In the genomic region with DNA sequence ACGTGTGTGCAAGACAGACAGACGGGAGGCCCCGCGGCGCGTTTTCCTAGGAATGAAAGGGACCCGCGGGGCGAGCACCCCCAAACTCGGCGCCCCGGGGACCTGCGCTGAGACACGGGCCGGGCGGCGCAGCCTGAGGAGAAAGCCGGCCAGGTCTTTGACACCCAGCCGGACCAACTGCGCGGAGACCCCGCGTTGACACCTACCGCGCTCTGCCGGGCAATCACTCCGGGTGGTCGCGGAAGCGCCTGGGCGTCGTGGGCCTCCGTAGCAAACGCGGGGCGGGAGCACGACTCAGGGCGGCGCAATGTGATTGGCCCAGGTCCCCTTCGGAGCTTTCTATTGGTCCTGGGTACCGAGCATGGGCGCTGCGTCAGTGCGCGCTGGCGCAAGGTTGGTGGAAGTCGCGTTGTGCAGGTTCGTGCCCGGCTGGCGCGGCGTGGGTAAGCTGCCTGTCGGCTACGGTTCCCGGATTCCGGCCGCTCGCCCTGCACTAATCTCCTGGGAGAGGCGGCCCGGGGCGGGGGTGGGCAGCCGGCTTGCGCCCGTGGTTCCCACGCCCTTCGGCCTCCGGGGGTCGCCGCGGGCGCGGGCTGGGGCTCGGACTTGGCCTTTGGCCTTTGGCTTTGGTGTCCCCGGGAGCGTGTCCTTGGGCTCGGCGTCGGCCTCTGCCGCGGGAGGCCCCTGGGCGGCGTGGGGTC, we compare ENCODE assay signal across 1 cellular context.
TF ChIP-seq lines count a peak whose summit lies in the region.

A gene with protein sequence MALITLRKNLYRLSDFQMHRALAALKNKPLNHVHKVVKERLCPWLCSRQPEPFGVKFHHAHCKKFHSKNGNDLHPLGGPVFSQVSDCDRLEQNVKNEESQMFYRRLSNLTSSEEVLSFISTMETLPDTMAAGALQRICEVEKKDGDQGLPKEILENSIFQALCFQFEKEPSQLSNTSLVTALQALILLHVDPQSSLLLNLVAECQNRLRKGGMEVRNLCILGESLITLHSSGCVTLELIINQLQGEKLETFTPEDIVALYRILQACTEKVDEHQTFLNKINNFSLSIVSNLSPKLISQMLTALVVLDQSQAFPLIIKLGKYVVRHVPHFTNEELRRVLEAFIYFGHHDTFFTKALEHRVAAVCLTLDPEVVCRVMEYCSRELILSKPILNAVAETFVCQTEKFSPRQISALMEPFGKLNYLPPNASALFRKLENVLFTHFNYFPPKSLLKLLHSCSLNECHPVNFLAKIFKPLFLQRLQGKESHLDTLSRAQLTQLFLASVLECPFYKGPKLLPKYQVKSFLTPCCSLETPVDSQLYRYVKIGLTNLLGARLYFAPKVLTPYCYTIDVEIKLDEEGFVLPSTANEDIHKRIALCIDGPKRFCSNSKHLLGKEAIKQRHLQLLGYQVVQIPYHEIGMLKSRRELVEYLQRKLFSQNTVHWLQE (minus strand): TSS at position 259 of the 701 bp plus-strand sequence. CDS start 948 bp downstream, outside the sequence.
A gene (plus strand): TSS at position 376 of the 701 bp plus-strand sequence. CDS start 1,647 bp downstream, outside the sequence.

TF ChIP-seq in GM12878, 131 proteins besides CTCF, POLR2A, EP300 and RAD21 (continued from another document and continues in another):
- TF ChIP-seq, protein P1, sequence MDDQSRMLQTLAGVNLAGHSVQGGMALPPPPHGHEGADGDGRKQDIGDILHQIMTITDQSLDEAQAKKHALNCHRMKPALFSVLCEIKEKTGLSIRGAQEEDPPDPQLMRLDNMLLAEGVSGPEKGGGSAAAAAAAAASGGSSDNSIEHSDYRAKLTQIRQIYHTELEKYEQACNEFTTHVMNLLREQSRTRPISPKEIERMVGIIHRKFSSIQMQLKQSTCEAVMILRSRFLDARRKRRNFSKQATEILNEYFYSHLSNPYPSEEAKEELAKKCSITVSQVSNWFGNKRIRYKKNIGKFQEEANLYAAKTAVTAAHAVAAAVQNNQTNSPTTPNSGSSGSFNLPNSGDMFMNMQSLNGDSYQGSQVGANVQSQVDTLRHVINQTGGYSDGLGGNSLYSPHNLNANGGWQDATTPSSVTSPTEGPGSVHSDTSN (IDR thresholded peaks at IDR 0.05; ENCODE audit: insufficient replicate concordance, low read depth, low read length), result no peak
- TF ChIP-seq CREB1 (IDR thresholded peaks at IDR 0.05; ENCODE audit: low read depth) (peak; percentile 95), NR2F1 (conservative IDR thresholded peaks at IDR 0.05) (peak; percentile 95), SIN3A (IDR thresholded peaks at IDR 0.05; ENCODE audit: low read depth, low read length) (peak; percentile 82; the same call in 1 of the 2 replicates), BMI1 (IDR thresholded peaks at IDR 0.05; ENCODE audit: borderline replicate concordance) (no peak), TBL1XR1 (IDR thresholded peaks at IDR 0.05; ENCODE audit: low read depth, low read length) (no peak), SPI1 (IDR thresholded peaks at IDR 0.05; ENCODE audit: borderline replicate concordance, insufficient read depth, low read depth, low read length) (no peak), NR2C1 (IDR thresholded peaks at IDR 0.05) (no peak), CHD1 (IDR thresholded peaks at IDR 0.05; ENCODE audit: low read depth, low read length) (no peak), EZH2 (IDR thresholded peaks at IDR 0.05; ENCODE audit: borderline replicate concordance, control insufficient read depth, low read depth, low read length) (no peak), YBX1 (IDR thresholded peaks at IDR 0.05) (no peak), CBX5 (IDR thresholded peaks at IDR 0.05; ENCODE audit: low read depth) (no peak), ZNF24 (IDR thresholded peaks at IDR 0.05) (no peak), SMC3 (IDR thresholded peaks at IDR 0.05; ENCODE audit: borderline replicate concordance, low read length) (no peak), CHD2 (IDR thresholded peaks at IDR 0.05; ENCODE audit: borderline replicate concordance, low read depth, low read length) (peak; percentile 89), RBBP5 (conservative IDR thresholded peaks at IDR 0.05) (no peak), SREBF1 (IDR thresholded peaks at IDR 0.05; ENCODE audit: low read length) (no peak), RUNX3 (IDR thresholded peaks at IDR 0.05; ENCODE audit: low read length) (no peak), HDAC2 (IDR thresholded peaks at IDR 0.05) (no peak), POLR2AphosphoS5 (IDR thresholded peaks at IDR 0.05; ENCODE audit: low read length) (peak; percentile 92), HCFC1 (IDR thresholded peaks at IDR 0.05; ENCODE audit: low read length) (peak; percentile 49; the same call in 1 of the 2 replicates)
- TF ChIP-seq, protein P2, sequence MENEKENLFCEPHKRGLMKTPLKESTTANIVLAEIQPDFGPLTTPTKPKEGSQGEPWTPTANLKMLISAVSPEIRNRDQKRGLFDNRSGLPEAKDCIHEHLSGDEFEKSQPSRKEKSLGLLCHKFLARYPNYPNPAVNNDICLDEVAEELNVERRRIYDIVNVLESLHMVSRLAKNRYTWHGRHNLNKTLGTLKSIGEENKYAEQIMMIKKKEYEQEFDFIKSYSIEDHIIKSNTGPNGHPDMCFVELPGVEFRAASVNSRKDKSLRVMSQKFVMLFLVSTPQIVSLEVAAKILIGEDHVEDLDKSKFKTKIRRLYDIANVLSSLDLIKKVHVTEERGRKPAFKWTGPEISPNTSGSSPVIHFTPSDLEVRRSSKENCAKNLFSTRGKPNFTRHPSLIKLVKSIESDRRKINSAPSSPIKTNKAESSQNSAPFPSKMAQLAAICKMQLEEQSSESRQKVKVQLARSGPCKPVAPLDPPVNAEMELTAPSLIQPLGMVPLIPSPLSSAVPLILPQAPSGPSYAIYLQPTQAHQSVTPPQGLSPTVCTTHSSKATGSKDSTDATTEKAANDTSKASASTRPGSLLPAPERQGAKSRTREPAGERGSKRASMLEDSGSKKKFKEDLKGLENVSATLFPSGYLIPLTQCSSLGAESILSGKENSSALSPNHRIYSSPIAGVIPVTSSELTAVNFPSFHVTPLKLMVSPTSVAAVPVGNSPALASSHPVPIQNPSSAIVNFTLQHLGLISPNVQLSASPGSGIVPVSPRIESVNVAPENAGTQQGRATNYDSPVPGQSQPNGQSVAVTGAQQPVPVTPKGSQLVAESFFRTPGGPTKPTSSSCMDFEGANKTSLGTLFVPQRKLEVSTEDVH (IDR thresholded peaks at IDR 0.05; ENCODE audit: low read depth, partially characterized antibody), result no peak
- TF ChIP-seq, protein P3, sequence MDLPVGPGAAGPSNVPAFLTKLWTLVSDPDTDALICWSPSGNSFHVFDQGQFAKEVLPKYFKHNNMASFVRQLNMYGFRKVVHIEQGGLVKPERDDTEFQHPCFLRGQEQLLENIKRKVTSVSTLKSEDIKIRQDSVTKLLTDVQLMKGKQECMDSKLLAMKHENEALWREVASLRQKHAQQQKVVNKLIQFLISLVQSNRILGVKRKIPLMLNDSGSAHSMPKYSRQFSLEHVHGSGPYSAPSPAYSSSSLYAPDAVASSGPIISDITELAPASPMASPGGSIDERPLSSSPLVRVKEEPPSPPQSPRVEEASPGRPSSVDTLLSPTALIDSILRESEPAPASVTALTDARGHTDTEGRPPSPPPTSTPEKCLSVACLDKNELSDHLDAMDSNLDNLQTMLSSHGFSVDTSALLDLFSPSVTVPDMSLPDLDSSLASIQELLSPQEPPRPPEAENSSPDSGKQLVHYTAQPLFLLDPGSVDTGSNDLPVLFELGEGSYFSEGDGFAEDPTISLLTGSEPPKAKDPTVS (IDR thresholded peaks at IDR 0.05; ENCODE audit: low read depth, low read length), result no peak
- TF ChIP-seq, protein P4, sequence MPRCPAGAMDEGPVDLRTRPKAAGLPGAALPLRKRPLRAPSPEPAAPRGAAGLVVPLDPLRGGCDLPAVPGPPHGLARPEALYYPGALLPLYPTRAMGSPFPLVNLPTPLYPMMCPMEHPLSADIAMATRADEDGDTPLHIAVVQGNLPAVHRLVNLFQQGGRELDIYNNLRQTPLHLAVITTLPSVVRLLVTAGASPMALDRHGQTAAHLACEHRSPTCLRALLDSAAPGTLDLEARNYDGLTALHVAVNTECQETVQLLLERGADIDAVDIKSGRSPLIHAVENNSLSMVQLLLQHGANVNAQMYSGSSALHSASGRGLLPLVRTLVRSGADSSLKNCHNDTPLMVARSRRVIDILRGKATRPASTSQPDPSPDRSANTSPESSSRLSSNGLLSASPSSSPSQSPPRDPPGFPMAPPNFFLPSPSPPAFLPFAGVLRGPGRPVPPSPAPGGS (IDR thresholded peaks at IDR 0.05; ENCODE audit: borderline replicate concordance, insufficient read depth, low read depth, low read length, poor library complexity, severe bottlenecking), result no peak
- TF ChIP-seq, protein P5, sequence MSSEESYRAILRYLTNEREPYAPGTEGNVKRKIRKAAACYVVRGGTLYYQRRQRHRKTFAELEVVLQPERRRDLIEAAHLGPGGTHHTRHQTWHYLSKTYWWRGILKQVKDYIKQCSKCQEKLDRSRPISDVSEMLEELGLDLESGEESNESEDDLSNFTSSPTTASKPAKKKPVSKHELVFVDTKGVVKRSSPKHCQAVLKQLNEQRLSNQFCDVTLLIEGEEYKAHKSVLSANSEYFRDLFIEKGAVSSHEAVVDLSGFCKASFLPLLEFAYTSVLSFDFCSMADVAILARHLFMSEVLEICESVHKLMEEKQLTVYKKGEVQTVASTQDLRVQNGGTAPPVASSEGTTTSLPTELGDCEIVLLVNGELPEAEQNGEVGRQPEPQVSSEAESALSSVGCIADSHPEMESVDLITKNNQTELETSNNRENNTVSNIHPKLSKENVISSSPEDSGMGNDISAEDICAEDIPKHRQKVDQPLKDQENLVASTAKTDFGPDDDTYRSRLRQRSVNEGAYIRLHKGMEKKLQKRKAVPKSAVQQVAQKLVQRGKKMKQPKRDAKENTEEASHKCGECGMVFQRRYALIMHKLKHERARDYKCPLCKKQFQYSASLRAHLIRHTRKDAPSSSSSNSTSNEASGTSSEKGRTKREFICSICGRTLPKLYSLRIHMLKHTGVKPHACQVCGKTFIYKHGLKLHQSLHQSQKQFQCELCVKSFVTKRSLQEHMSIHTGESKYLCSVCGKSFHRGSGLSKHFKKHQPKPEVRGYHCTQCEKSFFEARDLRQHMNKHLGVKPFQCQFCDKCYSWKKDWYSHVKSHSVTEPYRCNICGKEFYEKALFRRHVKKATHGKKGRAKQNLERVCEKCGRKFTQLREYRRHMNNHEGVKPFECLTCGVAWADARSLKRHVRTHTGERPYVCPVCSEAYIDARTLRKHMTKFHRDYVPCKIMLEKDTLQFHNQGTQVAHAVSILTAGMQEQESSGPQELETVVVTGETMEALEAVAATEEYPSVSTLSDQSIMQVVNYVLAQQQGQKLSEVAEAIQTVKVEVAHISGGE (CRISPR knock-in tag; IDR thresholded peaks at IDR 0.05), result no peak
- TF ChIP-seq, protein P6, sequence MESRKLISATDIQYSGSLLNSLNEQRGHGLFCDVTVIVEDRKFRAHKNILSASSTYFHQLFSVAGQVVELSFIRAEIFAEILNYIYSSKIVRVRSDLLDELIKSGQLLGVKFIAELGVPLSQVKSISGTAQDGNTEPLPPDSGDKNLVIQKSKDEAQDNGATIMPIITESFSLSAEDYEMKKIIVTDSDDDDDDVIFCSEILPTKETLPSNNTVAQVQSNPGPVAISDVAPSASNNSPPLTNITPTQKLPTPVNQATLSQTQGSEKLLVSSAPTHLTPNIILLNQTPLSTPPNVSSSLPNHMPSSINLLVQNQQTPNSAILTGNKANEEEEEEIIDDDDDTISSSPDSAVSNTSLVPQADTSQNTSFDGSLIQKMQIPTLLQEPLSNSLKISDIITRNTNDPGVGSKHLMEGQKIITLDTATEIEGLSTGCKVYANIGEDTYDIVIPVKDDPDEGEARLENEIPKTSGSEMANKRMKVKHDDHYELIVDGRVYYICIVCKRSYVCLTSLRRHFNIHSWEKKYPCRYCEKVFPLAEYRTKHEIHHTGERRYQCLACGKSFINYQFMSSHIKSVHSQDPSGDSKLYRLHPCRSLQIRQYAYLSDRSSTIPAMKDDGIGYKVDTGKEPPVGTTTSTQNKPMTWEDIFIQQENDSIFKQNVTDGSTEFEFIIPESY (IDR thresholded peaks at IDR 0.05), result no peak
- TF ChIP-seq, protein P7, sequence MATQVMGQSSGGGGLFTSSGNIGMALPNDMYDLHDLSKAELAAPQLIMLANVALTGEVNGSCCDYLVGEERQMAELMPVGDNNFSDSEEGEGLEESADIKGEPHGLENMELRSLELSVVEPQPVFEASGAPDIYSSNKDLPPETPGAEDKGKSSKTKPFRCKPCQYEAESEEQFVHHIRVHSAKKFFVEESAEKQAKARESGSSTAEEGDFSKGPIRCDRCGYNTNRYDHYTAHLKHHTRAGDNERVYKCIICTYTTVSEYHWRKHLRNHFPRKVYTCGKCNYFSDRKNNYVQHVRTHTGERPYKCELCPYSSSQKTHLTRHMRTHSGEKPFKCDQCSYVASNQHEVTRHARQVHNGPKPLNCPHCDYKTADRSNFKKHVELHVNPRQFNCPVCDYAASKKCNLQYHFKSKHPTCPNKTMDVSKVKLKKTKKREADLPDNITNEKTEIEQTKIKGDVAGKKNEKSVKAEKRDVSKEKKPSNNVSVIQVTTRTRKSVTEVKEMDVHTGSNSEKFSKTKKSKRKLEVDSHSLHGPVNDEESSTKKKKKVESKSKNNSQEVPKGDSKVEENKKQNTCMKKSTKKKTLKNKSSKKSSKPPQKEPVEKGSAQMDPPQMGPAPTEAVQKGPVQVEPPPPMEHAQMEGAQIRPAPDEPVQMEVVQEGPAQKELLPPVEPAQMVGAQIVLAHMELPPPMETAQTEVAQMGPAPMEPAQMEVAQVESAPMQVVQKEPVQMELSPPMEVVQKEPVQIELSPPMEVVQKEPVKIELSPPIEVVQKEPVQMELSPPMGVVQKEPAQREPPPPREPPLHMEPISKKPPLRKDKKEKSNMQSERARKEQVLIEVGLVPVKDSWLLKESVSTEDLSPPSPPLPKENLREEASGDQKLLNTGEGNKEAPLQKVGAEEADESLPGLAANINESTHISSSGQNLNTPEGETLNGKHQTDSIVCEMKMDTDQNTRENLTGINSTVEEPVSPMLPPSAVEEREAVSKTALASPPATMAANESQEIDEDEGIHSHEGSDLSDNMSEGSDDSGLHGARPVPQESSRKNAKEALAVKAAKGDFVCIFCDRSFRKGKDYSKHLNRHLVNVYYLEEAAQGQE (IDR thresholded peaks at IDR 0.05; ENCODE audit: low read depth, low read length), result no peak
- TF ChIP-seq, protein P8, sequence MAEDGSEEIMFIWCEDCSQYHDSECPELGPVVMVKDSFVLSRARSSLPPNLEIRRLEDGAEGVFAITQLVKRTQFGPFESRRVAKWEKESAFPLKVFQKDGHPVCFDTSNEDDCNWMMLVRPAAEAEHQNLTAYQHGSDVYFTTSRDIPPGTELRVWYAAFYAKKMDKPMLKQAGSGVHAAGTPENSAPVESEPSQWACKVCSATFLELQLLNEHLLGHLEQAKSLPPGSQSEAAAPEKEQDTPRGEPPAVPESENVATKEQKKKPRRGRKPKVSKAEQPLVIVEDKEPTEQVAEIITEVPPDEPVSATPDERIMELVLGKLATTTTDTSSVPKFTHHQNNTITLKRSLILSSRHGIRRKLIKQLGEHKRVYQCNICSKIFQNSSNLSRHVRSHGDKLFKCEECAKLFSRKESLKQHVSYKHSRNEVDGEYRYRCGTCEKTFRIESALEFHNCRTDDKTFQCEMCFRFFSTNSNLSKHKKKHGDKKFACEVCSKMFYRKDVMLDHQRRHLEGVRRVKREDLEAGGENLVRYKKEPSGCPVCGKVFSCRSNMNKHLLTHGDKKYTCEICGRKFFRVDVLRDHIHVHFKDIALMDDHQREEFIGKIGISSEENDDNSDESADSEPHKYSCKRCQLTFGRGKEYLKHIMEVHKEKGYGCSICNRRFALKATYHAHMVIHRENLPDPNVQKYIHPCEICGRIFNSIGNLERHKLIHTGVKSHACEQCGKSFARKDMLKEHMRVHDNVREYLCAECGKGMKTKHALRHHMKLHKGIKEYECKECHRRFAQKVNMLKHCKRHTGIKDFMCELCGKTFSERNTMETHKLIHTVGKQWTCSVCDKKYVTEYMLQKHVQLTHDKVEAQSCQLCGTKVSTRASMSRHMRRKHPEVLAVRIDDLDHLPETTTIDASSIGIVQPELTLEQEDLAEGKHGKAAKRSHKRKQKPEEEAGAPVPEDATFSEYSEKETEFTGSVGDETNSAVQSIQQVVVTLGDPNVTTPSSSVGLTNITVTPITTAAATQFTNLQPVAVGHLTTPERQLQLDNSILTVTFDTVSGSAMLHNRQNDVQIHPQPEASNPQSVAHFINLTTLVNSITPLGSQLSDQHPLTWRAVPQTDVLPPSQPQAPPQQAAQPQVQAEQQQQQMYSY (CRISPR knock-in tag; IDR thresholded peaks at IDR 0.05), result no peak
